Comparison of ENCODE assay signal across 8 cellular contexts in the genomic region with DNA sequence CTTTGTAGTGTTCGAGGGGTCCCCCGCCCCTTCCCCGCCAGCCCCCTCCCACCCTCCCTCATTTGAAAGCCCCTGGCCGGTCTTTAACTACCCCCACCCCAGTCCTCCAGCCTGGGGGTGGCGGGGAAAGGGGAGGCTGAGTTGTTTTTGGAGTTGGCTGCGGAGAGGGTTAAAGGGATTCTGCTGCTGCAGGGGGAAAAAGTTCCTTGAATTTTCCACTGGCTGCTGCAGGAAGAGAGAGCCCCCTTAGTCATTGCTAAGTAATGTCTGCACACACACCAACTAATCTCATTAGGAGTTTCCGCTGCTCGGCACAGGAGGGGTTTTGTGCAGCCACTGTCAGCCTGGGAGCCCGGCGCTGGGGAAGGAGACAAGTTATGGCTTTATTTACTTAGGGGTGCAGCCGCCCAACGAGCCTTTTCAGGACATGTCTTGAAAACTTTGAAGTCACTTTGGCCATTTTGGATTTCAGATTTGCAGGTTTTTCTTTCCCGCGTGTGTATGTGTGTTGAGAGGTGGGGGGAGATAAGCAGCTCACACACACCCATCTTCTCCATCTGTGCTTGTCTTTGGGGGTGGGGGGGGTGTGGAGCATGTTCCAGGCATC. TPM values are rescaled to one million over a fixed set of nuclear protein-coding genes. Genes with fewer than 3 reads are reported as not detected.
DNase-seq lines count a peak whose midpoint lies in the region; ATAC-seq and TF ChIP-seq lines count a peak whose summit lies in the region.

No MANE protein-coding gene starts in this region.

- no peak for ATAC-seq in natural killer cell treated with Interleukin-12 subunit alpha and Interleukin-12 subunit beta and Interleukin-15 and Interleukin-18, amount 100 ng/mL, for 72 hours

- no peak for DNase-seq in CD14-positive monocyte (ENCODE audit: low spot score)
- peak; percentile 29 for DNase-seq in HuH-7.5 (ENCODE audit: low spot score)
- peak; percentile 44 for DNase-seq in activated CD4-positive, alpha-beta memory T cell treated with anti-CD3 and anti-CD28 coated beads, Interleukin-2, amount 10 ng/mL, durations not matched to agents 7 days and 5 days
- DNase-seq in epithelial cell of prostate (ENCODE audit: low read depth, low spot score): no peak
- no peak for DNase-seq in natural killer cell treated with Interleukin-12 subunit alpha and Interleukin-12 subunit beta and Interleukin-15 and Interleukin-18, amount 100 ng/mL, for 72 hours (ENCODE audit: low spot score)
- no peak for DNase-seq in SKM-1 treated with dmso at 0.1 percent for 144 hours (lab: John Stamatoyannopoulos, UW; ENCODE audit: unreplicated experiment)
- DNase-seq in GF-D8 (lab: John Stamatoyannopoulos, UW): no peak
- no peak for DNase-seq in NCI-H187 treated with DMSO at 0.1 percent for 48 hours (lab: John Stamatoyannopoulos, UW)

- H3K4me1 Mint-ChIP-seq in CD14-positive monocyte: peaks cover 42% of the 10 kb centered on the region
- peaks cover 50% of the 10 kb centered on the region for H3K4me1 Mint-ChIP-seq in activated CD4-positive, alpha-beta memory T cell treated with anti-CD3 and anti-CD28 coated beads, Interleukin-2, amount 10 ng/mL, durations not matched to agents 7 days and 5 days
- H3K4me1 Mint-ChIP-seq in natural killer cell treated with Interleukin-12 subunit alpha and Interleukin-12 subunit beta and Interleukin-15 and Interleukin-18, amount 100 ng/mL, for 72 hours (ENCODE audit: low read depth in 2 of 2): peaks cover 33 to 36% of the 10 kb centered on the region in 2 donors

- peaks cover 0 to 6% of the 10 kb centered on the region in 2 donors for H3K36me3 Mint-ChIP-seq in CD14-positive monocyte
- peaks cover 24% of the 10 kb centered on the region for H3K36me3 Mint-ChIP-seq in activated CD4-positive, alpha-beta memory T cell treated with anti-CD3 and anti-CD28 coated beads, Interleukin-2, amount 10 ng/mL, durations not matched to agents 7 days and 5 days (ENCODE audit: low read depth)
- peaks cover 11% of the 10 kb centered on the region for H3K36me3 Mint-ChIP-seq in natural killer cell treated with Interleukin-12 subunit alpha and Interleukin-12 subunit beta and Interleukin-15 and Interleukin-18, amount 100 ng/mL, for 72 hours

- H3K27ac ChIP-seq in epithelial cell of prostate: peak overlapping the region; percentile 99

- peak overlapping the region; percentile 90 to 97 for H3K4me3 Mint-ChIP-seq in CD14-positive monocyte
- peak overlapping the region; percentile 99 for H3K4me3 Mint-ChIP-seq in activated CD4-positive, alpha-beta memory T cell treated with anti-CD3 and anti-CD28 coated beads, Interleukin-2, amount 10 ng/mL, durations not matched to agents 7 days and 5 days
- H3K4me3 Mint-ChIP-seq in natural killer cell treated with Interleukin-12 subunit alpha and Interleukin-12 subunit beta and Interleukin-15 and Interleukin-18, amount 100 ng/mL, for 72 hours: peak overlapping the region; percentile 95

- peak overlapping the region; percentile 89 to 99 (median 98) for H3K27ac Mint-ChIP-seq in CD14-positive monocyte
- peak overlapping the region; percentile 99 for H3K27ac Mint-ChIP-seq in activated CD4-positive, alpha-beta memory T cell treated with anti-CD3 and anti-CD28 coated beads, Interleukin-2, amount 10 ng/mL, durations not matched to agents 7 days and 5 days
- H3K27ac Mint-ChIP-seq in natural killer cell treated with Interleukin-12 subunit alpha and Interleukin-12 subunit beta and Interleukin-15 and Interleukin-18, amount 100 ng/mL, for 72 hours: peak overlapping the region; percentile 92 to 95

- no peak for TF ChIP-seq CTCF in CD14-positive monocyte (IDR thresholded peaks at IDR 0.05)

- intact Hi-C loops in CD14-positive monocyte (cut with micrococcal nuclease): loop anchor here in 1 of 2 donors (5.0 kb wide), 1 partner anchor 74 kb away; no protein-coding TSS in a partner anchor

- POLR2A ChIA-PET in activated CD4-positive, alpha-beta memory T cell treated with anti-CD3 and anti-CD28 coated beads, Interleukin-2, amount 10 ng/mL, durations not matched to agents 7 days and 5 days (lab: Charles Lee): interaction anchor here (0.6 to 6.4 kb wide), 17 partner anchors 9 to 253 kb away, joined by 3 to 103 read pairs (median 4); partner anchors contain the start of genes AMDHD1, CCDC38 and CDK17

- CTCF ChIA-PET in activated CD4-positive, alpha-beta memory T cell treated with anti-CD3 and anti-CD28 coated beads, Interleukin-2, amount 10 ng/mL, durations not matched to agents 7 days and 5 days (lab: Charles Lee): interaction anchor here (0.7 to 2.1 kb wide), 7 partner anchors 10 to 32 kb away, joined by 3 to 14 read pairs (median 3); no protein-coding TSS in a partner anchor

- peaks cover 0 to 1% (median 0%) of the 10 kb centered on the region in 3 donors for H3K27me3 Mint-ChIP-seq in CD14-positive monocyte (ENCODE audit: low read depth in 3 of 3)
- no peaks in the 10 kb centered on the region for H3K27me3 Mint-ChIP-seq in activated CD4-positive, alpha-beta memory T cell treated with anti-CD3 and anti-CD28 coated beads, Interleukin-2, amount 10 ng/mL, durations not matched to agents 7 days and 5 days
- no peaks in the 10 kb centered on the region for H3K27me3 Mint-ChIP-seq in natural killer cell treated with Interleukin-12 subunit alpha and Interleukin-12 subunit beta and Interleukin-15 and Interleukin-18, amount 100 ng/mL, for 72 hours

- H3K9me3 Mint-ChIP-seq in CD14-positive monocyte: no peaks in the 10 kb centered on the region
- H3K9me3 Mint-ChIP-seq in activated CD4-positive, alpha-beta memory T cell treated with anti-CD3 and anti-CD28 coated beads, Interleukin-2, amount 10 ng/mL, durations not matched to agents 7 days and 5 days: no peaks in the 10 kb centered on the region
- no peaks in the 10 kb centered on the region for H3K9me3 Mint-ChIP-seq in natural killer cell treated with Interleukin-12 subunit alpha and Interleukin-12 subunit beta and Interleukin-15 and Interleukin-18, amount 100 ng/mL, for 72 hours

RNA-seq across cellular contexts. Expression of gene ELK3, which starts 1.8 kb away (rescaled TPM):
- 10 to 100 TPM; 12.1 to 14.6 TPM for polyA plus RNA-seq in CD14-positive monocyte
- total RNA-seq in activated CD4-positive, alpha-beta memory T cell treated with anti-CD3 and anti-CD28 coated beads, Interleukin-2, amount 10 ng/mL, durations not matched to agents 7 days and 5 days: 10 to 100 TPM; 46.3 TPM
- total RNA-seq in natural killer cell treated with Interleukin-12 subunit alpha and Interleukin-12 subunit beta and Interleukin-15 and Interleukin-18, amount 100 ng/mL, for 72 hours: 10 to 100 TPM; 16.0 to 21.6 TPM

Comparison
In these comparisons a context has a peak if more than half of its experiments do, and no peak if none do; other contexts are left out.
1. DNase-seq: peak in HuH-7.5 (single experiment) and activated CD4-positive, alpha-beta memory T cell treated with anti-CD3 and anti-CD28 coated beads, Interleukin-2, amount 10 ng/mL, durations not matched to agents 7 days and 5 days (single experiment); none in CD14-positive monocyte (single experiment), epithelial cell of prostate (single experiment), natural killer cell treated with Interleukin-12 subunit alpha and Interleukin-12 subunit beta and Interleukin-15 and Interleukin-18, amount 100 ng/mL, for 72 hours (single experiment), SKM-1 treated with dmso at 0.1 percent for 144 hours (single experiment), GF-D8 (single experiment) and NCI-H187 treated with DMSO at 0.1 percent for 48 hours (single experiment).
2. Peak in every context shown above with its lines, with median percentiles within 50 percentile points of each other: H3K27ac Mint-ChIP-seq and H3K4me3 Mint-ChIP-seq.